ENCODE assay signal across 8 cellular contexts in the genomic region with DNA sequence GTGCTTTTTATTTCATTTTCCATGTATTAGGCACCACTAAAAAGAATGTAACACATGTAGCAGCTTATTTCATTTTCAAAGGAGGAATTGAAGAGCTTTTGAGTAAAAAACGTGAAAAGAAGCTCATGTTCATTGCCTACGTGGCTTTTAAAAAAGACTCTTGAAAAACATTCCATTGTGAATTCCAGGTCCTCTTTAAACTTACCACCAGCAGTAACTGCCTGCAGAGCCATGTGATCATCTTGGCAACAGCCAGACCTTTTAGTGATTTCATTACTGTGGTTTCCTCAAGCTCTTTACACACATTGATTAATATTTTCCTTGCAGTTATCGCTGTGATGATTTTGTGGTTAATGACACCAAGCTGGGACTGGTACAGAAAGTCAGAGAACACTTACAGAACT. TPM values are rescaled to one million over a fixed set of nuclear protein-coding genes. Genes with fewer than 3 reads are reported as not detected.
DNase-seq lines count a peak whose midpoint lies in the region; ATAC-seq and TF ChIP-seq lines count a peak whose summit lies in the region.

No MANE protein-coding gene starts in this region.

- H3K36me3 ChIP-seq in heart left ventricle, result peaks cover 0 to 37% (median 21%) of the 10 kb centered on the region in 9 donors
- H3K36me3 ChIP-seq in sigmoid colon, result peaks cover 0 to 19% (median 0%) of the 10 kb centered on the region in 4 donors

- no peaks in the 10 kb centered on the region for H3K27me3 Mint-ChIP-seq in activated CD8-positive, alpha-beta T cell treated with anti-CD3 and anti-CD28 coated beads for 36 hours
- no peaks in the 10 kb centered on the region for H3K27me3 Mint-ChIP-seq in activated CD8-positive, alpha-beta T cell treated with anti-CD3 and anti-CD28 coated beads, Interleukin-2, amount 10 ng/mL, durations not matched to agents 7 days and 5 days (ENCODE audit: low read depth)

- ATAC-seq in activated CD8-positive, alpha-beta T cell treated with anti-CD3 and anti-CD28 coated beads for 36 hours, result peak; percentile 67
- no peak for ATAC-seq in activated CD8-positive, alpha-beta T cell treated with anti-CD3 and anti-CD28 coated beads, Interleukin-2, amount 10 ng/mL, durations not matched to agents 7 days and 5 days
- ATAC-seq in heart left ventricle, result peak; percentile 69 to 92 (median 86)
- ATAC-seq in HG02938 (IDR thresholded peaks at IDR 0.05; ENCODE audit: unreplicated experiment), result no peak

- no peaks in the 10 kb centered on the region for H3K27me3 ChIP-seq in heart left ventricle
- H3K27me3 ChIP-seq in sigmoid colon, result no peaks in the 10 kb centered on the region

- no peaks in the 10 kb centered on the region for H3K9me3 Mint-ChIP-seq in activated CD8-positive, alpha-beta T cell treated with anti-CD3 and anti-CD28 coated beads for 36 hours
- no peaks in the 10 kb centered on the region for H3K9me3 Mint-ChIP-seq in activated CD8-positive, alpha-beta T cell treated with anti-CD3 and anti-CD28 coated beads, Interleukin-2, amount 10 ng/mL, durations not matched to agents 7 days and 5 days (ENCODE audit: insufficient read depth)

- POLR2A ChIA-PET in activated CD8-positive, alpha-beta T cell treated with anti-CD3 and anti-CD28 coated beads for 36 hours (lab: Charles Lee), result interaction anchor here (0.8 to 1.7 kb wide), 4 partner anchors 16 to 56 kb away, joined by 3 to 5 read pairs (median 4); no protein-coding TSS in a partner anchor
- POLR2A ChIA-PET in activated CD8-positive, alpha-beta T cell treated with anti-CD3 and anti-CD28 coated beads, Interleukin-2, amount 10 ng/mL, durations not matched to agents 7 days and 5 days (lab: Charles Lee), result interaction anchor here (0.9 kb wide), 1 partner anchor 48 kb away, joined by 3 read pairs; no protein-coding TSS in a partner anchor

- H3K36me3 Mint-ChIP-seq in activated CD8-positive, alpha-beta T cell treated with anti-CD3 and anti-CD28 coated beads for 36 hours (ENCODE audit: low read depth), result peaks cover 32% of the 10 kb centered on the region
- H3K36me3 Mint-ChIP-seq in activated CD8-positive, alpha-beta T cell treated with anti-CD3 and anti-CD28 coated beads, Interleukin-2, amount 10 ng/mL, durations not matched to agents 7 days and 5 days (ENCODE audit: low read depth), result peaks cover 37% of the 10 kb centered on the region

- intact Hi-C loops in activated CD8-positive, alpha-beta T cell treated with anti-CD3 and anti-CD28 coated beads for 36 hours (cut with micrococcal nuclease), result no loop called here
- intact Hi-C loops in heart left ventricle (cut with DNase I) (loop anchor here in 6 of 10 donors (2.0 to 10.0 kb wide), 4 partner anchors 46 to 66 kb away; a partner anchor contains a TSS), sigmoid colon (cut with DNase I) (loop anchor here (5.0 kb wide), 1 partner anchor 46 kb away; no protein-coding TSS in a partner anchor), posterior cingulate gyrus (cut with DNase I) (no loop called here)

- CTCF ChIA-PET in activated CD8-positive, alpha-beta T cell treated with anti-CD3 and anti-CD28 coated beads for 36 hours (lab: Charles Lee), result interaction anchor here (0.8 to 2.5 kb wide), 16 partner anchors 9 to 356 kb away, joined by 3 to 13 read pairs (median 4); a partner anchor contains a TSS
- CTCF ChIA-PET in activated CD8-positive, alpha-beta T cell treated with anti-CD3 and anti-CD28 coated beads, Interleukin-2, amount 10 ng/mL, durations not matched to agents 7 days and 5 days (lab: Charles Lee), result interaction anchor here (0.7 to 2.0 kb wide), 12 partner anchors 8 to 506 kb away, joined by 3 to 10 read pairs (median 4); no protein-coding TSS in a partner anchor

- no peak for TF ChIP-seq CTCF in activated CD8-positive, alpha-beta T cell treated with anti-CD3 and anti-CD28 coated beads for 36 hours (IDR thresholded peaks at IDR 0.05)
- no peak for TF ChIP-seq CTCF in WI38 (IDR thresholded peaks at IDR 0.05; ENCODE audit: low read depth, low read length)
- TF ChIP-seq CTCF in heart left ventricle (IDR thresholded peaks at IDR 0.05), result no peak
- TF ChIP-seq CTCF in sigmoid colon (IDR thresholded peaks at IDR 0.05), result no peak

- H3K27ac Mint-ChIP-seq in activated CD8-positive, alpha-beta T cell treated with anti-CD3 and anti-CD28 coated beads for 36 hours, result peak overlapping the region; percentile 70
- no peak overlapping the region for H3K27ac Mint-ChIP-seq in activated CD8-positive, alpha-beta T cell treated with anti-CD3 and anti-CD28 coated beads, Interleukin-2, amount 10 ng/mL, durations not matched to agents 7 days and 5 days

- H3K27ac ChIP-seq in heart left ventricle (peak overlapping the region in 8 of 12 donors; percentile 12 to 68 (median 42)), sigmoid colon (peak overlapping the region; percentile 59 to 80 (median 72))

- DNase-seq in activated CD8-positive, alpha-beta T cell treated with anti-CD3 and anti-CD28 coated beads for 36 hours, result peak; percentile 15
- no peak for DNase-seq in activated CD8-positive, alpha-beta T cell treated with anti-CD3 and anti-CD28 coated beads, Interleukin-2, amount 10 ng/mL, durations not matched to agents 7 days and 5 days
- peak in 3 of 5 donors; percentile 29 to 36 (median 31) for DNase-seq in heart left ventricle
- no peak for DNase-seq in sigmoid colon
- DNase-seq in posterior cingulate gyrus, result no peak
- no peak for DNase-seq in middle frontal gyrus (ENCODE audit: extremely low spot score, low spot score)

- H3K9me3 ChIP-seq in heart left ventricle, result no peaks in the 10 kb centered on the region
- no peaks in the 10 kb centered on the region for H3K9me3 ChIP-seq in sigmoid colon

- no peak for TF ChIP-seq EP300 in sigmoid colon (IDR thresholded peaks at IDR 0.05)

- peak overlapping the region; percentile 39 for H3K4me3 ChIP-seq in WI38 (ENCODE audit: low read depth, low read length)
- peak overlapping the region in 5 of 12 donors; percentile 1 to 14 (median 6) for H3K4me3 ChIP-seq in heart left ventricle
- H3K4me3 ChIP-seq in sigmoid colon, result peak overlapping the region in 1 of 4 donors; percentile 20

- H3K4me1 Mint-ChIP-seq in activated CD8-positive, alpha-beta T cell treated with anti-CD3 and anti-CD28 coated beads for 36 hours (ENCODE audit: low read depth), result peaks cover 52% of the 10 kb centered on the region
- peaks cover 23% of the 10 kb centered on the region for H3K4me1 Mint-ChIP-seq in activated CD8-positive, alpha-beta T cell treated with anti-CD3 and anti-CD28 coated beads, Interleukin-2, amount 10 ng/mL, durations not matched to agents 7 days and 5 days (ENCODE audit: low read depth)

- no peak for TF ChIP-seq POLR2A in heart left ventricle (IDR thresholded peaks at IDR 0.05)
- TF ChIP-seq POLR2A in sigmoid colon (IDR thresholded peaks at IDR 0.05), result no peak

- WGBS in heart left ventricle, 4 donors, result 6 to 11% (median 10%) methylated on average over 3 of the region's 3 CpGs
- 7 to 28% methylated on average over 3 of the region's 3 CpGs for WGBS in sigmoid colon, 2 donors

- no peak overlapping the region for H3K4me3 Mint-ChIP-seq in activated CD8-positive, alpha-beta T cell treated with anti-CD3 and anti-CD28 coated beads for 36 hours
- H3K4me3 Mint-ChIP-seq in activated CD8-positive, alpha-beta T cell treated with anti-CD3 and anti-CD28 coated beads, Interleukin-2, amount 10 ng/mL, durations not matched to agents 7 days and 5 days, result no peak overlapping the region

- H3K4me1 ChIP-seq in heart left ventricle (peaks cover 0 to 41% (median 15%) of the 10 kb centered on the region in 12 donors), sigmoid colon (peaks cover 0 to 40% (median 36%) of the 10 kb centered on the region in 4 donors)

RNA-seq across cellular contexts. Expression of a gene that starts 43.8 kb away (rescaled TPM):
- total RNA-seq in activated CD8-positive, alpha-beta T cell treated with anti-CD3 and anti-CD28 coated beads for 36 hours, result under 1 TPM; 0.34 to 0.63 TPM
- total RNA-seq in activated CD8-positive, alpha-beta T cell treated with anti-CD3 and anti-CD28 coated beads, Interleukin-2, amount 10 ng/mL, durations not matched to agents 7 days and 5 days, result 1 to 10 TPM in 1 of 2 experiments, under 1 TPM in 1; 0.66 to 1.4 TPM
- total RNA-seq in heart left ventricle (10 to 100 TPM in 8 of 9 donors, 1 to 10 TPM in 1; 9.9 to 41.5 (median 23.4) TPM), sigmoid colon (100 to 1,000 TPM in 2 of 4 donors, 10 to 100 TPM in 2; 46.7 to 150 (median 99.3) TPM)
- polyA plus RNA-seq in heart left ventricle (10 to 100 TPM in 1 of 2 donors, 1 to 10 TPM in 1; 2.4 to 20.1 TPM), sigmoid colon (1 to 10 TPM in 2 of 3 donors, under 1 TPM in 1; 0.69 to 2.6 (median 1.2) TPM)

RNA-seq across cellular contexts. Expression of a gene that starts 49.0 kb away (rescaled TPM):
- total RNA-seq in activated CD8-positive, alpha-beta T cell treated with anti-CD3 and anti-CD28 coated beads for 36 hours, result 10 to 100 TPM; 57.1 to 58.6 TPM
- 10 to 100 TPM; 48.3 to 49.1 TPM for total RNA-seq in activated CD8-positive, alpha-beta T cell treated with anti-CD3 and anti-CD28 coated beads, Interleukin-2, amount 10 ng/mL, durations not matched to agents 7 days and 5 days
- total RNA-seq in heart left ventricle (10 to 100 TPM; 14.3 to 30.8 (median 18.4) TPM), sigmoid colon (10 to 100 TPM; 46.4 to 66.5 (median 64.8) TPM)
- polyA plus RNA-seq in heart left ventricle (10 to 100 TPM in 1 of 2 donors, 1 to 10 TPM in 1; 7.1 to 10.5 TPM), sigmoid colon (10 to 100 TPM; 20.4 to 31.4 (median 26.4) TPM)

Comparison
In these comparisons a context has a peak if more than half of its experiments do, and no peak if none do; other contexts are left out.
1. ATAC-seq: peak in activated CD8-positive, alpha-beta T cell treated with anti-CD3 and anti-CD28 coated beads for 36 hours (single experiment) and heart left ventricle (4 of 4); none in activated CD8-positive, alpha-beta T cell treated with anti-CD3 and anti-CD28 coated beads, Interleukin-2, amount 10 ng/mL, durations not matched to agents 7 days and 5 days (single experiment) and HG02938 (single experiment).
2. DNase-seq: peak in activated CD8-positive, alpha-beta T cell treated with anti-CD3 and anti-CD28 coated beads for 36 hours (single experiment) and heart left ventricle (3 of 5); none in activated CD8-positive, alpha-beta T cell treated with anti-CD3 and anti-CD28 coated beads, Interleukin-2, amount 10 ng/mL, durations not matched to agents 7 days and 5 days (single experiment), sigmoid colon (single experiment), posterior cingulate gyrus (0 of 10) and middle frontal gyrus (single experiment).
3. RNA of a gene that starts 43.8 kb away (total RNA-seq): 46.7 to 150 TPM in sigmoid colon and 9.9 to 41.5 TPM in heart left ventricle; 0.66 to 1.4 TPM in activated CD8-positive, alpha-beta T cell treated with anti-CD3 and anti-CD28 coated beads, Interleukin-2, amount 10 ng/mL, durations not matched to agents 7 days and 5 days and 0.34 to 0.63 TPM in activated CD8-positive, alpha-beta T cell treated with anti-CD3 and anti-CD28 coated beads for 36 hours; every median in the first group is over 4 times any median in the second.
4. intact Hi-C loops: an anchor here in heart left ventricle (2.0 to 10.0 kb wide) and sigmoid colon (5.0 kb wide); none called in activated CD8-positive, alpha-beta T cell treated with anti-CD3 and anti-CD28 coated beads for 36 hours and posterior cingulate gyrus.